7 cellular contexts compared by ENCODE assay signal in the genomic region with DNA sequence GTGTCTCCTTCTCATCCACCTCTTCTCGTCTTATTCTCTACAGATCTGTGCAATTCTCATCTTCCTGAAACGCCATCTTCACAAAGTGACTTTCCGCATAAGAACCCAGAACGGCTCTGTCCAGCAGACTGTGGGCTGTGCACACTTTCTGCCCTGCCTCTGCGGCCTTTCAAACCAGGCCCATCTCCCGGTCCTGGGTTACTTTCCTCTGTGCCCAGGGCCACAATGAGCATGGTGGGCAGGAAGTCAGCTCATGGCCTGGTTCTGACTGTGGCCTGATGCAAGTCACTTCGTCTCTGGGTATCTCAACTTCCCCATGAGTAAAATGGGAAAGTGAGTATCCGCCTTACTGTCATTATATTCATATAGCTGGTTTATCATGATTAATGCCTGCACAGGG.
"Had no signal": no experiment of that assay in that cellular context is flagged by ENCODE, and none has a peak within 500 bp of the region (broad histone marks: within the 10 kb centered on the region; RNA-seq: fewer than 3 reads in every experiment).

No MANE protein-coding gene starts in this region.

- H3K9me3 Mint-ChIP-seq: GM23338, H9, IgD-negative memory B cell had no signal

- ATAC-seq: GM23338 had no signal

- DNase-seq: H9, HCEC 1CT had no signal

- H2AFZ ChIP-seq: GM23338 had no signal

- FAIRE-seq: H1, H54, HTR-8/SVneo had no signal

- H3K4me3 Mint-ChIP-seq: GM23338, H9 had no signal

- H3K4me3 ChIP-seq: GM23338 had no signal

- H3K4me2 ChIP-seq: GM23338 had no signal

- H3K36me3 Mint-ChIP-seq: IgD-negative memory B cell had no signal

- H3K27ac Mint-ChIP-seq: GM23338, IgD-negative memory B cell had no signal
